Comparison of ENCODE assay signal across 13 cellular contexts in the genomic region with DNA sequence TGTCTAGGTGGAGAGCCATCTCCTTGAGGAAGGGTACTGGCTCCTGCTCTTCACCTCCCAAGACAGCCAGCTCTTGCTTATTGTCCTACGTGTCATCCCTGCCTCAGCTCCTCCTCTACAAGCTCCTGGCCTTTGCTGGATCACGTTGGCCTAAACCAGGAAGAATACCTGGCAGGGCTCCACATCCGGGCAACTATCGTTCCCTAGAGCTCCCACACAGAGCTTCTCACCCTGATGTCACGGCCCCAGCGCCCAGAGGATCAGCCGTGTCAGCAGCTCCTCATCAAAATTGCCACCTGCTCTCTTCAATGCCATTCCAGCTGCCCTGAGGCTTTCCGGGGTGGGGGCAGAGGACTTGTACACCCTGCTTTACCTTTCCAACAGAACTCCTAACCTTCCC. TPM values are rescaled to one million over a fixed set of nuclear protein-coding genes. Genes with fewer than 3 reads are reported as not detected.
DNase-seq lines count a peak whose midpoint lies in the region; ATAC-seq and TF ChIP-seq lines count a peak whose summit lies in the region.
"Had no signal": no experiment of that assay in that cellular context is flagged by ENCODE, and none has a peak within 500 bp of the region (broad histone marks: within the 10 kb centered on the region; RNA-seq: fewer than 3 reads in every experiment).

No MANE protein-coding gene starts in this region.

- H3K27me3 ChIP-seq in gastrocnemius medialis (no peaks in the 10 kb centered on the region), sigmoid colon (no peaks in the 10 kb centered on the region)
- H3K27me3 ChIP-seq: Peyer's patch had no signal

- H3K36me3 ChIP-seq in gastrocnemius medialis = no peaks in the 10 kb centered on the region
- no peaks in the 10 kb centered on the region for H3K36me3 ChIP-seq in sigmoid colon
- H3K36me3 ChIP-seq: Peyer's patch had no signal

- in situ Hi-C loops in gastrocnemius medialis (cut with MboI; ENCODE audit: low sequenced_read_pairs in 4 of 4) = loop anchor here in 2 of 4 donors (10.0 kb wide), 1 partner anchor 81 kb away; a partner anchor contains a TSS

- WGBS in sigmoid colon, 2 donors = 43 to 77% methylated on average over 8 of the region's 8 CpGs

- ATAC-seq in gastrocnemius medialis (peak; percentile 13 to 31), HG02678 (IDR thresholded peaks at IDR 0.05; ENCODE audit: unreplicated experiment) (no peak)
- ATAC-seq: activated CD4-positive, CD25-positive, alpha-beta regulatory T cell treated with anti-CD3 and anti-CD28 coated beads, Interleukin-2, amount 50 U/mL, for 24 hours had no signal

- H3K4me3 ChIP-seq in gastrocnemius medialis = no peak overlapping the region
- H3K4me3 ChIP-seq in sigmoid colon = no peak overlapping the region
- H3K4me3 ChIP-seq: Peyer's patch had no signal

- TF ChIP-seq POLR2A in gastrocnemius medialis (IDR thresholded peaks at IDR 0.05) = peak; percentile 33 to 35
- no peak for TF ChIP-seq POLR2A in sigmoid colon (IDR thresholded peaks at IDR 0.05)

- H3K4me1 ChIP-seq in gastrocnemius medialis = peaks cover 21 to 26% of the 10 kb centered on the region in 2 donors
- no peaks in the 10 kb centered on the region for H3K4me1 ChIP-seq in sigmoid colon
- H3K4me1 ChIP-seq: Peyer's patch had no signal

- peak; percentile 46 for DNase-seq in DMS79 treated with DMSO at 0.1 percent for 48 hours (lab: John Stamatoyannopoulos, UW)
- no peak for DNase-seq in DMS79 (lab: John Stamatoyannopoulos, UW)
- peak; percentile 93 for DNase-seq in NCI-H510A treated with DMSO at 0.1 percent for 48 hours (lab: John Stamatoyannopoulos, UW)
- DNase-seq in dermis blood vessel endothelial cell = peak; percentile 39
- peak; percentile 59 to 93 for DNase-seq in gastrocnemius medialis
- no peak for DNase-seq in sigmoid colon
- DNase-seq in middle frontal gyrus (ENCODE audit: extremely low spot score, low spot score) = no peak

- peak overlapping the region; percentile 86 to 93 (median 90) for H3K27ac ChIP-seq in gastrocnemius medialis
- no peak overlapping the region for H3K27ac ChIP-seq in sigmoid colon
- H3K27ac ChIP-seq: Peyer's patch had no signal

- H3K9me3 ChIP-seq in gastrocnemius medialis = no peaks in the 10 kb centered on the region
- H3K9me3 ChIP-seq in sigmoid colon = no peaks in the 10 kb centered on the region
- H3K9me3 ChIP-seq: Peyer's patch had no signal

- TF ChIP-seq EP300 in sigmoid colon (IDR thresholded peaks at IDR 0.05) = no peak

- intact Hi-C loops in gastrocnemius medialis (cut with DNase I; ENCODE audit: low total_unique reads) = loop anchor here (5.0 to 10.0 kb wide), 2 partner anchors 223 to 361 kb away; a partner anchor contains a TSS
- intact Hi-C loops in sigmoid colon (cut with DNase I) = no loop called here

- TF ChIP-seq CTCF in gastrocnemius medialis (IDR thresholded peaks at IDR 0.05 in 4 of 5, conservative IDR thresholded peaks at IDR 0.05 in 1 of 5) (no peak), sigmoid colon (IDR thresholded peaks at IDR 0.05) (no peak)

RNA-seq across cellular contexts. Expression of a gene that starts 1.9 kb away (rescaled TPM):
- 707 and 1,476 TPM in 2 replicates for total RNA-seq in dermis blood vessel endothelial cell
- total RNA-seq in gastrocnemius medialis = 1,000 to 10,000 TPM; 1,776 to 3,699 (median 2,786) TPM
- 100 to 1,000 TPM in 2 of 4 donors, 10 to 100 TPM in 2; 68.1 to 175 (median 96.6) TPM for total RNA-seq in sigmoid colon
- polyA plus RNA-seq in sigmoid colon = 100 to 1,000 TPM; 338 to 456 (median 402) TPM

RNA-seq across cellular contexts. Expression of a gene that starts 12.3 kb away (rescaled TPM):
- not detected in 2 replicates for total RNA-seq in dermis blood vessel endothelial cell
- total RNA-seq in gastrocnemius medialis = not detected
- total RNA-seq in sigmoid colon = not detected
- polyA plus RNA-seq in sigmoid colon = not detected
- total RNA-seq: activated T-helper 2 cell treated with anti-CD3 and anti-CD28 coated beads, Interferon-gamma antibody, Interleukin-2, Interleukin-4, amounts not matched to agents 10 μg/mL and 5 μg/mL and 100 μg/mL, durations not matched to agents 14 hours and 24 hours and 36 hours; chondrocyte; lung microvascular endothelial cell; Peyer's patch had no signal

RNA-seq across cellular contexts. Expression of a gene that starts 26.9 kb away (rescaled TPM):
- 47.8 and 97.6 TPM in 2 replicates for total RNA-seq in dermis blood vessel endothelial cell
- total RNA-seq in gastrocnemius medialis = 10 to 100 TPM; 38.5 to 72.8 (median 50.8) TPM
- 10 to 100 TPM; 36.4 to 58.2 (median 53.5) TPM for total RNA-seq in sigmoid colon
- 10 to 100 TPM; 23.4 to 80.8 (median 27.6) TPM for polyA plus RNA-seq in sigmoid colon

RNA-seq across cellular contexts. Expression of a gene that starts 38.9 kb away (rescaled TPM):
- total RNA-seq in dermis blood vessel endothelial cell = 0.09 and 0.17 TPM in 2 replicates
- total RNA-seq in gastrocnemius medialis = under 1 TPM in 3 of 4 donors, not detected in 1; 0.07 to 0.24 (median 0.10) TPM
- total RNA-seq in sigmoid colon = under 1 TPM in 2 of 4 donors, not detected in 2; under 0.01 TPM
- polyA plus RNA-seq in sigmoid colon = under 1 TPM in 1 of 3 donors, not detected in 2; 0.01 TPM
- total RNA-seq: chondrocyte had no signal

Comparison
In these comparisons a context has a peak if more than half of its experiments do, and no peak if none do; other contexts are left out.
1. DNase-seq: peak in DMS79 treated with DMSO at 0.1 percent for 48 hours (single experiment), NCI-H510A treated with DMSO at 0.1 percent for 48 hours (single experiment), dermis blood vessel endothelial cell (single experiment) and gastrocnemius medialis (2 of 2); none in DMS79 (single experiment), sigmoid colon (single experiment) and middle frontal gyrus (single experiment).
2. H3K27ac ChIP-seq: peak in gastrocnemius medialis (4 of 4); none in sigmoid colon (0 of 4).
3. POLR2A ChIP-seq: peak in gastrocnemius medialis (2 of 2); none in sigmoid colon (0 of 2).